8 cellular contexts compared by ENCODE assay signal in the genomic region with DNA sequence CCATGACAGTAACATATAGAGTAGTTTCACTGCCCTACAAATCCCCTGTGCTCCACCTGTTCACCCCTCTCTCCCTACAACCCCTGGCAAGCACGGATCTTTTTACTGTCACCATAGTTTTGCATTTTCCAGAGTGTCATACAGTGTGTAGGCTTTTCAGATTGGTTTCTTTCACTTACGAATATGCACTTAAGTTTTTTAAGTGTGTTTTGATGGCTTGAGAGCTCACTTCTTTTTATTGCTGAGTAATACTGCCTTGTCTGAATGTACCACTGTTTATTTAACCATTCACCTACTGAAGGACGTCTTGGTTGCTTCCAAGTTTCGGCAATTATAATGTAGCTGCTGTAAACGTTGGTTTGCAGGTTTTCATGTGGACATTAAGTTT.
DNase-seq lines count a peak whose midpoint lies in the region; ATAC-seq and TF ChIP-seq lines count a peak whose summit lies in the region.

No MANE protein-coding gene starts in this region.

- intact Hi-C loops in CD4-positive, alpha-beta T cell (cut with DNase I, micrococcal nuclease), result no loop called here
- intact Hi-C loops in gastrocnemius medialis (cut with DNase I; ENCODE audit: low total_unique reads), result no loop called here

- no peaks in the 10 kb centered on the region for H3K4me1 ChIP-seq in gastrocnemius medialis

- no peaks in the 10 kb centered on the region for H3K27me3 ChIP-seq in CD4-positive, alpha-beta T cell (ENCODE audit: control insufficient read depth, insufficient read depth, low read length)
- no peaks in the 10 kb centered on the region for H3K27me3 ChIP-seq in gastrocnemius medialis

- no peaks in the 10 kb centered on the region for H3K36me3 ChIP-seq in gastrocnemius medialis

- peak; percentile 11 for ATAC-seq in CD4-positive, alpha-beta T cell (ENCODE audit: poor library complexity)
- ATAC-seq in GM19351 (IDR thresholded peaks at IDR 0.05; ENCODE audit: unreplicated experiment) (peak; percentile 51), HG03354 (IDR thresholded peaks at IDR 0.05; ENCODE audit: poor library complexity, severe bottlenecking, unreplicated experiment) (peak; percentile 43), gastrocnemius medialis (no peak)

- peak overlapping the region in 3 of 4 donors; percentile 19 to 29 (median 24) for H3K4me3 ChIP-seq in gastrocnemius medialis

- DNase-seq in CD4-positive, alpha-beta T cell, result no peak
- DNase-seq in gastrocnemius medialis (no peak), RPMI8226 (no peak), COLO829 (ENCODE audit: low spot score) (no peak), NOMO-1 (lab: John Stamatoyannopoulos, UW; ENCODE audit: unreplicated experiment in 2 of 2) (no peak)

- no peak for TF ChIP-seq POLR2A in gastrocnemius medialis (IDR thresholded peaks at IDR 0.05)

- POLR2A ChIA-PET in CD4-positive, alpha-beta T cell (lab: Charles Lee), result no interaction called here

- no peaks in the 10 kb centered on the region for H3K9me3 Mint-ChIP-seq in CD4-positive, alpha-beta T cell
- H3K9me3 Mint-ChIP-seq in activated naive CD8-positive, alpha-beta T cell (ENCODE audit: low read depth), result no peaks in the 10 kb centered on the region

- H3K36me3 Mint-ChIP-seq in CD4-positive, alpha-beta T cell (ENCODE audit: low read depth), result no peaks in the 10 kb centered on the region
- H3K36me3 Mint-ChIP-seq in activated naive CD8-positive, alpha-beta T cell, result no peaks in the 10 kb centered on the region

- no peak overlapping the region for H3K27ac ChIP-seq in CD4-positive, alpha-beta T cell (ENCODE audit: low read depth, low read length)
- peak overlapping the region in 1 of 4 donors; percentile 25 for H3K27ac ChIP-seq in gastrocnemius medialis

- CTCF ChIA-PET in CD4-positive, alpha-beta T cell (lab: Charles Lee), result no interaction called here

- in situ Hi-C loops in gastrocnemius medialis (cut with MboI; ENCODE audit: low sequenced_read_pairs in 4 of 4), result no loop called here

- no peaks in the 10 kb centered on the region for H3K9me3 ChIP-seq in CD4-positive, alpha-beta T cell (ENCODE audit: control insufficient read depth, low read length)
- no peaks in the 10 kb centered on the region for H3K9me3 ChIP-seq in gastrocnemius medialis

- no peaks in the 10 kb centered on the region for H3K27me3 Mint-ChIP-seq in CD4-positive, alpha-beta T cell
- no peaks in the 10 kb centered on the region for H3K27me3 Mint-ChIP-seq in activated naive CD8-positive, alpha-beta T cell

- H3K4me1 Mint-ChIP-seq in CD4-positive, alpha-beta T cell (ENCODE audit: low read depth), result peaks cover 43% of the 10 kb centered on the region
- peaks cover 49% of the 10 kb centered on the region for H3K4me1 Mint-ChIP-seq in activated naive CD8-positive, alpha-beta T cell (ENCODE audit: low read depth)

- TF ChIP-seq CTCF in CD4-positive, alpha-beta T cell (IDR thresholded peaks at IDR 0.05), result no peak
- no peak for TF ChIP-seq CTCF in gastrocnemius medialis (IDR thresholded peaks at IDR 0.05 in 4 of 5, conservative IDR thresholded peaks at IDR 0.05 in 1 of 5)

- H3K27ac Mint-ChIP-seq in CD4-positive, alpha-beta T cell, result peak overlapping the region; percentile 50
- peak overlapping the region; percentile 90 for H3K27ac Mint-ChIP-seq in activated naive CD8-positive, alpha-beta T cell

- peak overlapping the region; percentile 79 for H3K4me3 Mint-ChIP-seq in CD4-positive, alpha-beta T cell
- peak overlapping the region; percentile 70 for H3K4me3 Mint-ChIP-seq in activated naive CD8-positive, alpha-beta T cell

Comparison
In these comparisons a context has a peak if more than half of its experiments do, and no peak if none do; other contexts are left out.
1. ATAC-seq: peak in CD4-positive, alpha-beta T cell (single experiment), GM19351 (single experiment) and HG03354 (single experiment); none in gastrocnemius medialis (0 of 2).